8 cellular contexts compared by ENCODE assay signal in genomic region chr2:218400167-218400929, GRCh38. TPM values are rescaled to one million over a fixed set of nuclear protein-coding genes. Genes with fewer than 3 reads are reported as not detected.
DNase-seq lines count a peak whose midpoint lies in the region; ATAC-seq and TF ChIP-seq lines count a peak whose summit lies in the region.

No MANE protein-coding gene starts in this region.

- TF ChIP-seq CTCF in AG09309 (IDR thresholded peaks at IDR 0.05; ENCODE audit: control insufficient read depth, insufficient read depth, low read depth, low read length, missing control alignments) (no peak), HFFc6 (IDR thresholded peaks at IDR 0.05) (no peak)

- DNase-seq in AG09309 (ENCODE audit: low read depth): no peak
- DNase-seq in HFFc6: no peak
- DNase-seq in activated CD4-positive, alpha-beta T cell treated with anti-CD3 and anti-CD28 coated beads, Interleukin-2, amount 50 U/mL, for 48 hours: peak; percentile 42 to 55
- DNase-seq in epithelial cell of prostate (ENCODE audit: low read depth, low spot score): no peak
- peak; percentile 31 for DNase-seq in myocyte (ENCODE audit: low read depth)
- DNase-seq in DMS114 treated with DMSO at 0.1 percent for 48 hours (lab: John Stamatoyannopoulos, UW; ENCODE audit: unreplicated experiment): no peak

- H3K4me3 ChIP-seq in AG09309 (ENCODE audit: control insufficient read depth, low read depth, low read length) (peak overlapping the region; percentile 77), urinary bladder (ENCODE audit: low read depth, low read length) (peak overlapping the region; percentile 93)

- no peaks in the 10 kb centered on the region for H3K9me3 Mint-ChIP-seq in HFFc6

- H3K4me3 Mint-ChIP-seq in HFFc6: peak overlapping the region; percentile 98

- ATAC-seq in HG03196 (IDR thresholded peaks at IDR 0.05; ENCODE audit: unreplicated experiment): no peak

- peaks cover 51% of the 10 kb centered on the region for H3K4me1 Mint-ChIP-seq in HFFc6 (ENCODE audit: low read depth)

- H3K27ac ChIP-seq in epithelial cell of prostate (peak overlapping the region; percentile 99), urinary bladder (ENCODE audit: low read depth) (peak overlapping the region; percentile 96)

- 1% methylated on average over 63 of the region's 63 CpGs for WGBS in urinary bladder

- H3K4me1 ChIP-seq in urinary bladder (ENCODE audit: insufficient read depth): no peaks in the 10 kb centered on the region

- H3K36me3 Mint-ChIP-seq in HFFc6 (ENCODE audit: low read depth): peaks cover 4% of the 10 kb centered on the region; the same call in 1 of the 2 replicates

- no peaks in the 10 kb centered on the region; the same call in 1 of the 2 replicates for H3K27me3 Mint-ChIP-seq in HFFc6 (ENCODE audit: insufficient read depth)

- no peaks in the 10 kb centered on the region for H3K36me3 ChIP-seq in urinary bladder (ENCODE audit: insufficient read depth)

- peak overlapping the region; percentile 93 for H3K27ac Mint-ChIP-seq in HFFc6

RNA-seq across cellular contexts. Expression of gene CTDSP1, which starts 0.7 kb away (rescaled TPM):
- total RNA-seq in HFFc6 (2021; fragmentation: NEBNext Ultra II Directional; extraction: Animal tissue kit (Norgen Biotek cat#: 25700)): 10 to 100 TPM; 72.0 to 82.0 (median 75.5) TPM
- total RNA-seq in myocyte (45.3 and 48.9 TPM in 2 replicates), urinary bladder (66.2 TPM)
- polyA plus RNA-seq in myocyte (2012): 65.6 TPM
- polyA plus RNA-seq in urinary bladder: 179 TPM

RNA-seq across cellular contexts. Expression of gene SLC11A1, which starts 18.3 kb away (rescaled TPM):
- total RNA-seq in HFFc6 (2021; fragmentation: NEBNext Ultra II Directional; extraction: Animal tissue kit (Norgen Biotek cat#: 25700)): under 1 TPM; 0.05 to 0.16 (median 0.11) TPM
- total RNA-seq in myocyte (0.03 and 0.36 TPM in 2 replicates), urinary bladder (1.7 TPM)
- polyA plus RNA-seq in myocyte (2012): 0.06 TPM
- 19.7 TPM for polyA plus RNA-seq in urinary bladder

RNA-seq across cellular contexts. Expression of gene VIL1, which starts 18.6 kb away (rescaled TPM):
- not detected for total RNA-seq in HFFc6 (2021; fragmentation: NEBNext Ultra II Directional; extraction: Animal tissue kit (Norgen Biotek cat#: 25700))
- total RNA-seq in myocyte (not detected in 2 replicates), urinary bladder (not detected)
- 0.09 TPM for polyA plus RNA-seq in myocyte (2012)
- 0.08 TPM for polyA plus RNA-seq in urinary bladder

RNA-seq across cellular contexts. Expression of gene CATIP, which starts 43.7 kb away (rescaled TPM):
- not detected for total RNA-seq in HFFc6 (2021; fragmentation: NEBNext Ultra II Directional; extraction: Animal tissue kit (Norgen Biotek cat#: 25700))
- total RNA-seq in myocyte (not detected in 2 replicates), urinary bladder (not detected)
- not detected for polyA plus RNA-seq in myocyte (2012)
- not detected for polyA plus RNA-seq in urinary bladder

Comparison
In these comparisons a context has a peak if more than half of its experiments do, and no peak if none do; other contexts are left out.
1. DNase-seq: peak in activated CD4-positive, alpha-beta T cell treated with anti-CD3 and anti-CD28 coated beads, Interleukin-2, amount 50 U/mL, for 48 hours (2 of 2) and myocyte (single experiment); none in AG09309 (single experiment), HFFc6 (single experiment), epithelial cell of prostate (single experiment) and DMS114 treated with DMSO at 0.1 percent for 48 hours (single experiment).